3 cellular contexts compared by ENCODE assay signal in genomic region chr14:23634698-23635412, GRCh38.
A peak's percentile ranks its signal among the peaks of the same experiment; 100 is the strongest.
TF ChIP-seq lines count a peak whose summit lies in the region.
"Not testable (repeated sequence)": the region's sequence is repeated elsewhere in the genome, so short reads cannot be mapped to it uniquely, and the experiment has no call there.

No MANE protein-coding gene starts in this region.

TF ChIP-seq in GM12891, 5 proteins besides CTCF, POLR2A, EP300 and RAD21:
- peak; percentile 76 for TF ChIP-seq SPI1 (IDR thresholded peaks at IDR 0.05; ENCODE audit: low read depth, low read length)

TF ChIP-seq in WTC11, 78 proteins besides CTCF, POLR2A, EP300 and RAD21:
- TF ChIP-seq GABPB1 (CRISPR knock-in tag; IDR thresholded peaks at IDR 0.05) = 0 out of 2 replicates have a peak, but pooled peaks have one; percentile 6

TF ChIP-seq in HepG2, 621 proteins besides CTCF, POLR2A, EP300 and RAD21 (continues in another document):
- TF ChIP-seq GATAD1 (CRISPR knock-in tag; IDR thresholded peaks at IDR 0.05) (0 out of 2 replicates have a peak, but pooled peaks have one; percentile 24), LCORL (CRISPR knock-in tag; IDR thresholded peaks at IDR 0.05) (peak; percentile 55), THAP11 (CRISPR knock-in tag; IDR thresholded peaks at IDR 0.05) (peak; percentile 15; the same call in 1 of the 2 replicates), ZNF281 (CRISPR knock-in tag; IDR thresholded peaks at IDR 0.05; ENCODE audit: borderline replicate concordance) (peak; percentile 63; the same call in 1 of the 2 replicates), WIZ (CRISPR knock-in tag; IDR thresholded peaks at IDR 0.05) (0 out of 2 replicates have a peak, but pooled peaks have one; percentile 1), ZNF292 (CRISPR knock-in tag; IDR thresholded peaks at IDR 0.05; ENCODE audit: borderline replicate concordance, low read depth) (0 out of 2 replicates have a peak, but pooled peaks have one; percentile 2), IKZF5 (CRISPR knock-in tag; IDR thresholded peaks at IDR 0.05) (0 out of 2 replicates have a peak, but pooled peaks have one; percentile 15), NFYC (CRISPR knock-in tag; IDR thresholded peaks at IDR 0.05) (peak; percentile 30; the same call in 1 of the 2 replicates), NR2F1 (CRISPR knock-in tag; IDR thresholded peaks at IDR 0.05) (0 out of 4 replicates have a peak, but pooled peaks of 1 of the 2 experiments have one; percentile 4), SSRP1 (CRISPR knock-in tag; IDR thresholded peaks at IDR 0.05) (0 out of 2 replicates have a peak, but pooled peaks have one; percentile 3), ARHGAP35 (CRISPR knock-in tag; IDR thresholded peaks at IDR 0.05; ENCODE audit: borderline replicate concordance) (0 out of 2 replicates have a peak, but pooled peaks have one; percentile 6), TEAD3 (CRISPR knock-in tag; optimal IDR thresholded peaks at IDR 0.05; ENCODE audit: borderline replicate concordance) (peak; percentile 10), ZNF792 (CRISPR knock-in tag; IDR thresholded peaks at IDR 0.05) (peak; percentile 71; the same call in 1 of the 2 replicates), ZKSCAN5 (CRISPR knock-in tag; IDR thresholded peaks at IDR 0.05) (peak; percentile 79; the same call in 1 of the 2 replicates), ZNF614 (CRISPR knock-in tag; IDR thresholded peaks at IDR 0.05; ENCODE audit: borderline replicate concordance) (0 out of 2 replicates have a peak, but pooled peaks have one; percentile 24), KAT7 (CRISPR knock-in tag; IDR thresholded peaks at IDR 0.05; ENCODE audit: borderline replicate concordance) (peak; percentile 65), AHR (CRISPR knock-in tag; IDR thresholded peaks at IDR 0.05) (0 out of 2 replicates have a peak, but pooled peaks have one; percentile 21), NR2F6 (CRISPR knock-in tag; IDR thresholded peaks at IDR 0.05) (0 out of 2 replicates have a peak, but pooled peaks have one; percentile 41), KAT8 (CRISPR knock-in tag; IDR thresholded peaks at IDR 0.05) (0 out of 2 replicates have a peak, but pooled peaks have one; percentile 11), PRDM10 (CRISPR knock-in tag; IDR thresholded peaks at IDR 0.05; ENCODE audit: low read depth) (peak; percentile 28; the same call in 1 of the 2 replicates), ZNF362 (CRISPR knock-in tag; IDR thresholded peaks at IDR 0.05; ENCODE audit: borderline replicate concordance) (peak; percentile 50; the same call in 1 of the 2 replicates), GATAD2A (CRISPR knock-in tag; IDR thresholded peaks at IDR 0.05) (peak; percentile 60; the same call in 1 of the 2 replicates), ZNF598 (CRISPR knock-in tag; IDR thresholded peaks at IDR 0.05; ENCODE audit: borderline replicate concordance) (0 out of 2 replicates have a peak, but pooled peaks have one; percentile 11), KMT2A (CRISPR knock-in tag; IDR thresholded peaks at IDR 0.05) (0 out of 2 replicates have a peak, but pooled peaks have one; percentile 44), GLI4 (CRISPR knock-in tag; IDR thresholded peaks at IDR 0.05; ENCODE audit: borderline replicate concordance) (peak; percentile 45; the same call in 1 of the 2 replicates), SP1 (CRISPR knock-in tag; IDR thresholded peaks at IDR 0.05) (0 out of 2 replicates have a peak, but pooled peaks have one; percentile 10), ELF3 (CRISPR knock-in tag; IDR thresholded peaks at IDR 0.05) (peak; percentile 62), RARA (CRISPR knock-in tag; IDR thresholded peaks at IDR 0.05) (peak; percentile 30; the same call in 1 of the 2 replicates), GABPB1 (CRISPR knock-in tag; IDR thresholded peaks at IDR 0.05) (peak; percentile 29; the same call in 1 of the 2 replicates), ZC3H4 (CRISPR knock-in tag; IDR thresholded peaks at IDR 0.05; ENCODE audit: borderline replicate concordance) (peak; percentile 35), ZNF354B (CRISPR knock-in tag; IDR thresholded peaks at IDR 0.05) (0 out of 2 replicates have a peak, but pooled peaks have one; percentile 30), CEBPG (CRISPR knock-in tag; IDR thresholded peaks at IDR 0.05) (peak; percentile 52; the same call in 1 of the 2 replicates), SAP130 (CRISPR knock-in tag; IDR thresholded peaks at IDR 0.05; ENCODE audit: low read depth) (peak; percentile 44), NCOA2 (CRISPR knock-in tag; IDR thresholded peaks at IDR 0.05) (peak; percentile 46; the same call in 1 of the 2 replicates)
- not testable (repeated sequence) for TF ChIP-seq LCORL, NR2F6, SP1 (IDR thresholded peaks at IDR 0.05)
- TF ChIP-seq, protein P1, sequence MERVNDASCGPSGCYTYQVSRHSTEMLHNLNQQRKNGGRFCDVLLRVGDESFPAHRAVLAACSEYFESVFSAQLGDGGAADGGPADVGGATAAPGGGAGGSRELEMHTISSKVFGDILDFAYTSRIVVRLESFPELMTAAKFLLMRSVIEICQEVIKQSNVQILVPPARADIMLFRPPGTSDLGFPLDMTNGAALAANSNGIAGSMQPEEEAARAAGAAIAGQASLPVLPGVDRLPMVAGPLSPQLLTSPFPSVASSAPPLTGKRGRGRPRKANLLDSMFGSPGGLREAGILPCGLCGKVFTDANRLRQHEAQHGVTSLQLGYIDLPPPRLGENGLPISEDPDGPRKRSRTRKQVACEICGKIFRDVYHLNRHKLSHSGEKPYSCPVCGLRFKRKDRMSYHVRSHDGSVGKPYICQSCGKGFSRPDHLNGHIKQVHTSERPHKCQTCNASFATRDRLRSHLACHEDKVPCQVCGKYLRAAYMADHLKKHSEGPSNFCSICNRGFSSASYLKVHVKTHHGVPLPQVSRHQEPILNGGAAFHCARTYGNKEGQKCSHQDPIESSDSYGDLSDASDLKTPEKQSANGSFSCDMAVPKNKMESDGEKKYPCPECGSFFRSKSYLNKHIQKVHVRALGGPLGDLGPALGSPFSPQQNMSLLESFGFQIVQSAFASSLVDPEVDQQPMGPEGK (CRISPR knock-in tag; IDR thresholded peaks at IDR 0.05) = peak; percentile 27; the same call in 1 of the 2 replicates
- TF ChIP-seq, protein P2, sequence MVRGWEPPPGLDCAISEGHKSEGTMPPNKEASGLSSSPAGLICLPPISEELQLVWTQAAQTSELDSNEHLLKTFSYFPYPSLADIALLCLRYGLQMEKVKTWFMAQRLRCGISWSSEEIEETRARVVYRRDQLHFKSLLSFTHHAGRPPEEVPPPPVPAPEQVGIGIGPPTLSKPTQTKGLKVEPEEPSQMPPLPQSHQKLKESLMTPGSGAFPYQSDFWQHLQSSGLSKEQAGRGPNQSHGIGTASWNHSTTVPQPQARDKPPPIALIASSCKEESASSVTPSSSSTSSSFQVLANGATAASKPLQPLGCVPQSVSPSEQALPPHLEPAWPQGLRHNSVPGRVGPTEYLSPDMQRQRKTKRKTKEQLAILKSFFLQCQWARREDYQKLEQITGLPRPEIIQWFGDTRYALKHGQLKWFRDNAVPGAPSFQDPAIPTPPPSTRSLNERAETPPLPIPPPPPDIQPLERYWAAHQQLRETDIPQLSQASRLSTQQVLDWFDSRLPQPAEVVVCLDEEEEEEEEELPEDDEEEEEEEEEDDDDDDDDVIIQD (CRISPR knock-in tag; IDR thresholded peaks at IDR 0.05; ENCODE audit: low read depth) = peak; percentile 67; the same call in 1 of the 2 replicates
